In genomic region chr5:36066540-36067210, GRCh38 we compare ENCODE assay signal across 10 cellular contexts. TPM values are rescaled to one million over a fixed set of nuclear protein-coding genes. Genes with fewer than 3 reads are reported as not detected.
DNase-seq lines count a peak whose midpoint lies in the region; ATAC-seq and TF ChIP-seq lines count a peak whose summit lies in the region.
"Had no signal": no experiment of that assay in that cellular context is flagged by ENCODE, and none has a peak within 500 bp of the region (broad histone marks: within the 10 kb centered on the region; RNA-seq: fewer than 3 reads in every experiment).

Gene UGT3A2 (minus strand): TSS chr5:36066882. CDS start chr5:36066789, 93 bp downstream.

- POLR2A ChIA-PET in activated CD4-positive, alpha-beta T cell treated with anti-CD3 and anti-CD28 coated beads for 36 hours (lab: Charles Lee), result interaction anchor here (0.7 kb wide), 1 partner anchor 43 kb away, joined by 3 read pairs; no protein-coding TSS in a partner anchor

- H3K27me3 Mint-ChIP-seq in activated CD4-positive, alpha-beta T cell treated with anti-CD3 and anti-CD28 coated beads for 36 hours, result peaks cover 22% of the 10 kb centered on the region

- H3K4me3 Mint-ChIP-seq in activated CD4-positive, alpha-beta T cell treated with anti-CD3 and anti-CD28 coated beads for 36 hours, result no peak within 1 kb of the TSS
- H3K4me3 Mint-ChIP-seq: activated naive CD8-positive, alpha-beta T cell had no signal

- no peak for TF ChIP-seq CTCF in foreskin keratinocyte (conservative IDR thresholded peaks at IDR 0.05)
- TF ChIP-seq CTCF in omental fat pad (IDR thresholded peaks at IDR 0.05), result no peak

- DNase-seq in DMS 273 (lab: John Stamatoyannopoulos, UW; ENCODE audit: unreplicated experiment) (peak; percentile 82), MG63 (peak; percentile 24), foreskin keratinocyte (peak in 1 of 2 donors; percentile 25), omental fat pad (ENCODE audit: low spot score) (no peak), Karpas-422 (no peak), T-helper 9 cell (no peak)
- no peak for DNase-seq in activated effector memory CD4-positive, alpha-beta T cell treated with Interleukin-2 at 50 U/mL for 16 hours
- no peak for DNase-seq in activated CD4-positive, alpha-beta T cell treated with anti-CD3 and anti-CD28 coated beads for 36 hours

- H3K4me1 ChIP-seq in foreskin keratinocyte, result no peaks in the 10 kb centered on the region
- H3K4me1 ChIP-seq in Karpas-422 (ENCODE audit: low read length), result no peaks in the 10 kb centered on the region

- no peak within 1 kb of the TSS for H3K27ac ChIP-seq in foreskin keratinocyte
- no peak within 1 kb of the TSS for H3K27ac ChIP-seq in Karpas-422 (ENCODE audit: low read length)

- H3K4me3 ChIP-seq in MG63 (peak within 1 kb of the TSS; percentile 7; the same call in 1 of the 2 replicates), Karpas-422 (ENCODE audit: low read length) (no peak within 1 kb of the TSS)

- ATAC-seq in foreskin keratinocyte (peak; percentile 66), omental fat pad (ENCODE audit: low FRiP score) (peak; percentile 28)
- ATAC-seq in activated CD4-positive, alpha-beta T cell treated with anti-CD3 and anti-CD28 coated beads for 36 hours, result no peak

- H3K36me3 Mint-ChIP-seq in activated CD4-positive, alpha-beta T cell treated with anti-CD3 and anti-CD28 coated beads for 36 hours (ENCODE audit: low read depth), result no peaks in the 10 kb centered on the region
- H3K36me3 Mint-ChIP-seq: activated naive CD8-positive, alpha-beta T cell had no signal

- no peaks in the 10 kb centered on the region for H3K9me3 Mint-ChIP-seq in activated CD4-positive, alpha-beta T cell treated with anti-CD3 and anti-CD28 coated beads for 36 hours (ENCODE audit: low read depth)

- H3K4me2 ChIP-seq in Karpas-422 (ENCODE audit: low read depth, low read length, poor library complexity, severe bottlenecking), result no peak within 1 kb of the TSS

- intact Hi-C loops in activated CD4-positive, alpha-beta T cell treated with anti-CD3 and anti-CD28 coated beads for 36 hours (cut with DNase I, micrococcal nuclease), result no loop called here

- peaks cover 2% of the 10 kb centered on the region; the same call in 1 of the 2 replicates for H3K9me3 ChIP-seq in MG63
- H3K9me3 ChIP-seq in Karpas-422 (ENCODE audit: low read length), result no peaks in the 10 kb centered on the region

- H4K20me1 ChIP-seq in Karpas-422 (ENCODE audit: insufficient read depth, low read depth, low read length), result no peaks in the 10 kb centered on the region

- H3K36me3 ChIP-seq in MG63, result no peaks in the 10 kb centered on the region
- H3K36me3 ChIP-seq in Karpas-422 (ENCODE audit: insufficient read depth, low read length), result no peaks in the 10 kb centered on the region

- peaks cover 39% of the 10 kb centered on the region for H3K27me3 ChIP-seq in MG63
- H3K27me3 ChIP-seq in foreskin keratinocyte, result peaks cover 46% of the 10 kb centered on the region
- no peaks in the 10 kb centered on the region for H3K27me3 ChIP-seq in Karpas-422 (ENCODE audit: low read length)

- no peak within 1 kb of the TSS for H2AFZ ChIP-seq in Karpas-422 (ENCODE audit: low read length)

- CTCF ChIA-PET in activated CD4-positive, alpha-beta T cell treated with anti-CD3 and anti-CD28 coated beads for 36 hours (lab: Charles Lee), result interaction anchor here (0.7 to 4.0 kb wide), 2 partner anchors 12 to 20 kb away, joined by 3 to 19 read pairs; no protein-coding TSS in a partner anchor

- H3K4me1 Mint-ChIP-seq in activated CD4-positive, alpha-beta T cell treated with anti-CD3 and anti-CD28 coated beads for 36 hours, result peaks cover 5% of the 10 kb centered on the region

- no peak within 1 kb of the TSS for H3K9ac ChIP-seq in Karpas-422 (ENCODE audit: low read length)

- no peaks in the 10 kb centered on the region for H3K9me2 ChIP-seq in Karpas-422 (replicated peaks; ENCODE audit: insufficient read depth, low read length)

- H3K27ac Mint-ChIP-seq in activated CD4-positive, alpha-beta T cell treated with anti-CD3 and anti-CD28 coated beads for 36 hours, result no peak within 1 kb of the TSS
- H3K27ac Mint-ChIP-seq: activated naive CD8-positive, alpha-beta T cell had no signal

- H3K79me2 ChIP-seq in Karpas-422 (ENCODE audit: low read length), result no peaks in the 10 kb centered on the region

RNA-seq across cellular contexts. Expression of gene UGT3A2, which starts in this region (rescaled TPM):
- total RNA-seq in MG63 (2014; rRNA removed; shearing (Covaris generic); ENCODE audit: low replicate concordance), result not detected in 2 replicates
- total RNA-seq in foreskin keratinocyte, result 0.27 and 0.28 TPM in 2 replicates
- 0.38 and 0.39 TPM in 2 replicates for polyA plus RNA-seq in foreskin keratinocyte
- total RNA-seq in omental fat pad, result not detected
- total RNA-seq in Karpas-422 (2014; rRNA removed; shearing (Covaris generic); ENCODE audit: low replicate concordance), result not detected in 2 replicates
- total RNA-seq in activated CD4-positive, alpha-beta T cell treated with anti-CD3 and anti-CD28 coated beads for 36 hours, result not detected
- total RNA-seq: pulmonary artery endothelial cell had no signal

Comparison
In these comparisons a context has a peak if more than half of its experiments do, and no peak if none do; other contexts are left out.
1. Peak in DNase-seq and H3K4me3 ChIP-seq in MG63; RNA of the gene not detected or under 1 TPM.
2. Peak in ATAC-seq in foreskin keratinocyte; RNA of the gene not detected or under 1 TPM.
3. Peak in ATAC-seq in omental fat pad; RNA of the gene not detected or under 1 TPM.